8 cellular contexts compared by ENCODE assay signal in genomic region chr7:5428470-5429252, GRCh38. TPM values are rescaled to one million over a fixed set of nuclear protein-coding genes. Genes with fewer than 3 reads are reported as not detected.
DNase-seq lines count a peak whose midpoint lies in the region; ATAC-seq and TF ChIP-seq lines count a peak whose summit lies in the region.

No MANE protein-coding gene starts in this region.

- no peak overlapping the region for H3K27ac Mint-ChIP-seq in activated naive CD8-positive, alpha-beta T cell treated with anti-CD3 and anti-CD28 coated beads, Interleukin-2, amount 50 U/mL, for 24 hours

- no peaks in the 10 kb centered on the region for H3K36me3 ChIP-seq in iPS-18a (ENCODE audit: control insufficient read depth, low read depth, low read length)
- no peaks in the 10 kb centered on the region for H3K36me3 ChIP-seq in sigmoid colon

- TF ChIP-seq CTCF in sigmoid colon (IDR thresholded peaks at IDR 0.05): peak in 1 of 4 experiments; percentile 21

- H3K4me1 Mint-ChIP-seq in activated naive CD8-positive, alpha-beta T cell treated with anti-CD3 and anti-CD28 coated beads, Interleukin-2, amount 50 U/mL, for 24 hours: peaks cover 29% of the 10 kb centered on the region

- H3K36me3 Mint-ChIP-seq in activated naive CD8-positive, alpha-beta T cell treated with anti-CD3 and anti-CD28 coated beads, Interleukin-2, amount 50 U/mL, for 24 hours (ENCODE audit: low read depth): no peaks in the 10 kb centered on the region

- H3K4me1 ChIP-seq in iPS-18a (ENCODE audit: control insufficient read depth, low read depth, low read length): peaks cover 16% of the 10 kb centered on the region
- peaks cover 2 to 30% (median 28%) of the 10 kb centered on the region in 4 donors for H3K4me1 ChIP-seq in sigmoid colon

- intact Hi-C loops in sigmoid colon (cut with DNase I): no loop called here

- no peak for TF ChIP-seq EP300 in sigmoid colon (IDR thresholded peaks at IDR 0.05)

- no peak for ATAC-seq in HG03378 (IDR thresholded peaks at IDR 0.05; ENCODE audit: unreplicated experiment)
- no peak for ATAC-seq in activated naive CD8-positive, alpha-beta T cell treated with anti-CD3 and anti-CD28 coated beads, Interleukin-2, amount 50 U/mL, for 24 hours

- H3K27ac ChIP-seq in iPS-18a (ENCODE audit: low read length): no peak overlapping the region
- H3K27ac ChIP-seq in sigmoid colon: peak overlapping the region; percentile 97 to 100 (median 99)

- H3K27me3 ChIP-seq in iPS-18a (ENCODE audit: control insufficient read depth, insufficient read depth, low read length): peaks cover 78% of the 10 kb centered on the region
- no peaks in the 10 kb centered on the region for H3K27me3 ChIP-seq in sigmoid colon

- DNase-seq in NCI-H82 (lab: John Stamatoyannopoulos, UW) (peak; percentile 52), NCI-H82 treated with DMSO at 0.1 percent for 48 hours (lab: John Stamatoyannopoulos, UW; ENCODE audit: unreplicated experiment) (no peak), NCI-H2107 treated with DMSO at 0.1 percent for 48 hours (lab: John Stamatoyannopoulos, UW; ENCODE audit: unreplicated experiment) (peak; percentile 69), astrocyte of the hippocampus (ENCODE audit: low read depth, low spot score) (peak; percentile 83), sigmoid colon (peak; percentile 95)
- no peak for DNase-seq in activated naive CD8-positive, alpha-beta T cell treated with anti-CD3 and anti-CD28 coated beads, Interleukin-2, amount 50 U/mL, for 24 hours

- no peak overlapping the region for H3K4me3 Mint-ChIP-seq in activated naive CD8-positive, alpha-beta T cell treated with anti-CD3 and anti-CD28 coated beads, Interleukin-2, amount 50 U/mL, for 24 hours

- WGBS in sigmoid colon, 2 donors: 2 to 5% methylated on average over 47 of the region's 47 CpGs

- peak overlapping the region; percentile 93 for H3K9ac ChIP-seq in iPS-18a (ENCODE audit: low read length)

- H3K9me3 ChIP-seq in iPS-18a (ENCODE audit: control insufficient read depth, low read depth, low read length): no peaks in the 10 kb centered on the region
- H3K9me3 ChIP-seq in sigmoid colon: peaks cover 0 to 3% (median 0%) of the 10 kb centered on the region in 4 donors

- peaks cover 74% of the 10 kb centered on the region for H3K27me3 Mint-ChIP-seq in activated naive CD8-positive, alpha-beta T cell treated with anti-CD3 and anti-CD28 coated beads, Interleukin-2, amount 50 U/mL, for 24 hours

- H3K4me3 ChIP-seq in iPS-18a (ENCODE audit: low read length) (peak overlapping the region; percentile 81), sigmoid colon (peak overlapping the region; percentile 74 to 96 (median 91))

- H3K9me3 Mint-ChIP-seq in activated naive CD8-positive, alpha-beta T cell treated with anti-CD3 and anti-CD28 coated beads, Interleukin-2, amount 50 U/mL, for 24 hours: no peaks in the 10 kb centered on the region

- no peak for TF ChIP-seq POLR2A in sigmoid colon (IDR thresholded peaks at IDR 0.05)

RNA-seq across cellular contexts. Expression of gene TNRC18, which starts 5.0 kb away (rescaled TPM):
- total RNA-seq in sigmoid colon: 100 to 1,000 TPM in 1 of 4 donors, 10 to 100 TPM in 3; 32.5 to 187 (median 59.9) TPM
- polyA plus RNA-seq in sigmoid colon: 10 to 100 TPM; 12.6 to 61.8 (median 19.9) TPM

Comparison
In these comparisons a context has a peak if more than half of its experiments do, and no peak if none do; other contexts are left out.
1. DNase-seq: peak in NCI-H82 (single experiment), NCI-H2107 treated with DMSO at 0.1 percent for 48 hours (single experiment), astrocyte of the hippocampus (single experiment) and sigmoid colon (single experiment); none in NCI-H82 treated with DMSO at 0.1 percent for 48 hours (single experiment) and activated naive CD8-positive, alpha-beta T cell treated with anti-CD3 and anti-CD28 coated beads, Interleukin-2, amount 50 U/mL, for 24 hours (single experiment).